12 cellular contexts compared by ENCODE assay signal in the genomic region with DNA sequence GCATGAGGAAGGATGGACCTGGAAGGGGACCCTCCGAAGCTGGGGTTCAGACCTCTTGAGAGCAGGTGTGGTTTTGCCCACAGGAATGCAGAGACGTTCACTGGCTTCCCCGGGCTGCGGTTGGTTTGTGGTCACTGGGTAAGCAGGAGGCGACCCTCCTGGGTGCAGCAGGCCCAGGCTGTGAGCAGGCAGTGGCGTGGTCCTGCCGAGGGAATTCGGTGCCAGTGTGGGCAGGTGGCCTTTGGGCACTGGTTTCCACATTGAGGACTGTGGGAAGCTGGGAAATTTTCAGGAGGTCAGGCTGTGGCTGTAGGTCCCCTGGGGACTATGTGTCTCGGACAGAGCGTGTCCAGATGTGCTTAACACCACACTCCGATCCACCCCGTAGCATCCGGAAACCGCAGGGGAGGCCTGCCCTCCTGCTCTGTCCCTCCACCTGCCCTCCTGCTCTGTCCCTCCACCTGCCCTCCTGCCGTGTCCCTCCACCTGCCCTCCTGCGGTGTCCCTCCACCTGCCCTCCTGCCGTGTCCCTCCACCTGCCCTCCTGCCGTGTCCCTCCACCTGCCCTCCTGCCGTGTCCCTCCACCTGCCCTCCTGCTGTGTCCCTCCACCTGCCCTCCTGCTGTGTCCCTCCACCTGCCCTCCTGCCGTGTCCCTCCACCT. TPM values are rescaled to one million over a fixed set of nuclear protein-coding genes. Genes with fewer than 3 reads are reported as not detected.
DNase-seq lines count a peak whose midpoint lies in the region; ATAC-seq, FAIRE-seq and TF ChIP-seq lines count a peak whose summit lies in the region.
"Had no signal": no experiment of that assay in that cellular context is flagged by ENCODE, and none has a peak within 500 bp of the region (broad histone marks: within the 10 kb centered on the region; RNA-seq: fewer than 3 reads in every experiment).

No MANE protein-coding gene starts in this region.

- FAIRE-seq in H54 (lab: Jason Lieb, UNC), result no peak

- H3K36me3 Mint-ChIP-seq in nephron progenitor cell (ENCODE audit: low read depth) (no peaks in the 10 kb centered on the region), progenitor cell of endocrine pancreas (ENCODE audit: insufficient read depth) (peaks cover 2% of the 10 kb centered on the region)

- in situ Hi-C loops in astrocyte of the cerebellum (cut with HindIII; ENCODE audit: low sequenced_read_pairs), result loop anchor here (25.0 kb wide), 1 partner anchor 439 kb away; no protein-coding TSS in a partner anchor
- in situ Hi-C loops in gastrocnemius medialis (cut with MboI; ENCODE audit: low sequenced_read_pairs in 4 of 4), result no loop called here

- H3K27ac Mint-ChIP-seq in nephron progenitor cell (no peak overlapping the region), progenitor cell of endocrine pancreas (no peak overlapping the region)
- H3K27ac Mint-ChIP-seq: activated naive CD8-positive, alpha-beta T cell treated with anti-CD3 and anti-CD28 coated beads for 36 hours had no signal

- H3K36me3 ChIP-seq in muscle layer of duodenum (ENCODE audit: control insufficient read depth in 1 of 2, insufficient read depth in 2 of 2, low read length in 2 of 2) (peaks cover 14 to 61% of the 10 kb centered on the region in 2 donors), gastrocnemius medialis (peaks cover 0 to 38% of the 10 kb centered on the region in 2 donors)

- H3K27ac ChIP-seq in AG04450 (ENCODE audit: low read depth, low read length), result peak overlapping the region; percentile 78
- peak overlapping the region; percentile 69 for H3K27ac ChIP-seq in muscle layer of duodenum (ENCODE audit: low read length)
- H3K27ac ChIP-seq in gastrocnemius medialis, result peak overlapping the region in 1 of 4 donors; percentile 34
- H3K27ac ChIP-seq: C4-2B had no signal

- peak; percentile 3 for DNase-seq in AG04450 (ENCODE audit: low read depth, low spot score)
- DNase-seq in H54 (ENCODE audit: insufficient read length, low spot score), result peak; percentile 59
- peak; percentile 86 for DNase-seq in astrocyte of the cerebellum (ENCODE audit: low read depth)
- no peak for DNase-seq in NCI-H2171 treated with DMSO at 0.1 percent for 48 hours (lab: John Stamatoyannopoulos, UW)
- DNase-seq in nephron progenitor cell, result no peak
- no peak for DNase-seq in gastrocnemius medialis
- DNase-seq in progenitor cell of endocrine pancreas (ENCODE audit: low spot score, unreplicated experiment), result no peak
- DNase-seq: activated naive CD8-positive, alpha-beta T cell treated with anti-CD3 and anti-CD28 coated beads for 36 hours; effector memory CD8-positive, alpha-beta T cell; KBM-7 had no signal

- H3K27me3 Mint-ChIP-seq in nephron progenitor cell (ENCODE audit: low read depth, poor library complexity) (no peaks in the 10 kb centered on the region), progenitor cell of endocrine pancreas (no peaks in the 10 kb centered on the region)
- H3K27me3 Mint-ChIP-seq: activated naive CD8-positive, alpha-beta T cell treated with anti-CD3 and anti-CD28 coated beads for 36 hours; effector memory CD8-positive, alpha-beta T cell had no signal

- intact Hi-C loops in gastrocnemius medialis (cut with DNase I; ENCODE audit: low total_unique reads), result no loop called here

- no peaks in the 10 kb centered on the region for H3K9me3 Mint-ChIP-seq in nephron progenitor cell
- H3K9me3 Mint-ChIP-seq in progenitor cell of endocrine pancreas (ENCODE audit: low read depth), result no peaks in the 10 kb centered on the region
- H3K9me3 Mint-ChIP-seq: activated naive CD8-positive, alpha-beta T cell treated with anti-CD3 and anti-CD28 coated beads for 36 hours; effector memory CD8-positive, alpha-beta T cell had no signal

- H3K27me3 ChIP-seq in AG04450 (ENCODE audit: control insufficient read depth, insufficient read depth, low read length) (no peaks in the 10 kb centered on the region), muscle layer of duodenum (ENCODE audit: low read depth, low read length) (no peaks in the 10 kb centered on the region), gastrocnemius medialis (no peaks in the 10 kb centered on the region)

- CTCF ChIA-PET in AG04450 (lab: Charles Lee), result no interaction called here

- POLR2A ChIA-PET in AG04450 (lab: Yijun Ruan, JAX), result interaction anchor here (1.1 to 1.2 kb wide), 4 partner anchors 24 to 137 kb away, joined by 3 to 4 read pairs (median 3); a partner anchor contains a TSS

- no peak overlapping the region for H3K4me3 ChIP-seq in AG04450 (ENCODE audit: low read depth, low read length)
- no peak overlapping the region for H3K4me3 ChIP-seq in astrocyte of the cerebellum (ENCODE audit: low read depth, low read length)
- H3K4me3 ChIP-seq in muscle layer of duodenum (ENCODE audit: low read depth in 1 of 2, low read length in 2 of 2), result no peak overlapping the region
- H3K4me3 ChIP-seq in gastrocnemius medialis, result no peak overlapping the region

- peaks cover 0 to 3% of the 10 kb centered on the region in 2 donors for H3K4me1 ChIP-seq in muscle layer of duodenum (ENCODE audit: control insufficient read depth in 1 of 2, insufficient read depth in 2 of 2, low read length in 2 of 2)
- H3K4me1 ChIP-seq in gastrocnemius medialis, result no peaks in the 10 kb centered on the region

- H3K4me3 Mint-ChIP-seq in nephron progenitor cell (no peak overlapping the region), progenitor cell of endocrine pancreas (ENCODE audit: low read depth) (no peak overlapping the region)
- H3K4me3 Mint-ChIP-seq: activated naive CD8-positive, alpha-beta T cell treated with anti-CD3 and anti-CD28 coated beads for 36 hours; effector memory CD8-positive, alpha-beta T cell had no signal

- ATAC-seq in gastrocnemius medialis, result no peak
- ATAC-seq: effector memory CD8-positive, alpha-beta T cell had no signal

- H3K4me1 Mint-ChIP-seq in nephron progenitor cell, result peaks cover 4% of the 10 kb centered on the region
- peaks cover 3% of the 10 kb centered on the region for H3K4me1 Mint-ChIP-seq in progenitor cell of endocrine pancreas (ENCODE audit: low read depth)

- no peaks in the 10 kb centered on the region for H3K9me3 ChIP-seq in AG04450 (ENCODE audit: control insufficient read depth, insufficient read depth, low read length)
- no peaks in the 10 kb centered on the region for H3K9me3 ChIP-seq in muscle layer of duodenum (ENCODE audit: control insufficient read depth in 1 of 2, low read length in 2 of 2)
- no peaks in the 10 kb centered on the region for H3K9me3 ChIP-seq in gastrocnemius medialis

- no peak for TF ChIP-seq POLR2A in H54 (IDR thresholded peaks at IDR 0.05; ENCODE audit: low read depth, low read length)
- TF ChIP-seq POLR2A in gastrocnemius medialis (IDR thresholded peaks at IDR 0.05), result no peak

- TF ChIP-seq CTCF in AG04450 (IDR thresholded peaks at IDR 0.05; ENCODE audit: low read depth, low read length) (no peak), astrocyte of the cerebellum (IDR thresholded peaks at IDR 0.05; ENCODE audit: low read depth, low read length, missing control alignments) (no peak), nephron progenitor cell (IDR thresholded peaks at IDR 0.05) (no peak), gastrocnemius medialis (IDR thresholded peaks at IDR 0.05 in 4 of 5, conservative IDR thresholded peaks at IDR 0.05 in 1 of 5) (no peak), progenitor cell of endocrine pancreas (IDR thresholded peaks at IDR 0.05; ENCODE audit: unreplicated experiment) (no peak)

RNA-seq across cellular contexts. Expression of a gene that starts 27.5 kb away (rescaled TPM):
- 6.4 and 7.4 TPM in 2 replicates for polyA plus RNA-seq in AG04450 (2011; rRNA removed)
- polyA minus RNA-seq in AG04450 (2011; rRNA and poly(A)+ RNA removed), result 8.6 and 11.1 TPM in 2 replicates
- total RNA-seq in gastrocnemius medialis (1 to 10 TPM; 1.4 to 4.1 (median 3.3) TPM), progenitor cell of endocrine pancreas (19.7 and 20.9 TPM in 2 replicates)

Comparison
In these comparisons a context has a peak if more than half of its experiments do, and no peak if none do; other contexts are left out.
1. DNase-seq: peak in AG04450 (single experiment), H54 (single experiment) and astrocyte of the cerebellum (single experiment); none in NCI-H2171 treated with DMSO at 0.1 percent for 48 hours (single experiment), nephron progenitor cell (single experiment), gastrocnemius medialis (0 of 2) and progenitor cell of endocrine pancreas (single experiment).